ENCODE assay signal across 40 cellular contexts in genomic region chr12:113877608-113878007, GRCh38.
"Had no signal": no experiment of that assay in that cellular context is flagged by ENCODE, and none has a peak within 500 bp of the region (broad histone marks: within the 10 kb centered on the region; RNA-seq: fewer than 3 reads in every experiment).

No MANE protein-coding gene starts in this region.

- H3K27ac ChIP-seq: adrenal gland, ascending aorta, body of pancreas, brain microvascular endothelial cell, breast epithelium, cardiac muscle cell had no signal

- H3K4me1 ChIP-seq: adrenal gland, ascending aorta, body of pancreas, breast epithelium had no signal

- H3K27ac Mint-ChIP-seq: activated naive CD4-positive, alpha-beta T cell treated with anti-CD3 and anti-CD28 coated beads for 36 hours; activated naive CD4-positive, alpha-beta T cell treated with anti-CD3 and anti-CD28 coated beads, Interleukin-2, amount 10 ng/mL, durations not matched to agents 7 days and 5 days; activated naive CD4-positive, alpha-beta T cell treated with anti-CD3 and anti-CD28 coated beads, Interleukin-2, amount 50 U/mL, for 24 hours; activated naive CD8-positive, alpha-beta T cell; activated naive CD8-positive, alpha-beta T cell treated with anti-CD3 and anti-CD28 coated beads for 36 hours; activated naive CD8-positive, alpha-beta T cell treated with anti-CD3 and anti-CD28 coated beads, Interleukin-2, amount 10 ng/mL, durations not matched to agents 7 days and 5 days; activated naive CD8-positive, alpha-beta T cell treated with anti-CD3 and anti-CD28 coated beads, Interleukin-2, amount 50 U/mL, for 24 hours; activated T-cell treated with anti-CD3 and anti-CD28 coated beads, Interleukin-2, amount 50 U/mL, for 24 hours; activated T-cell treated with anti-CD3 and anti-CD28 coated beads, Interleukin-2, amount 50 U/mL, for 72 hours; activated T-helper 1 cell treated with anti-CD3 and anti-CD28 coated beads, Interleukin-12 subunit alpha, Interleukin-12 subunit beta, Interleukin-2, Interleukin-4 antibody, amounts not matched to agents 30 ng/mL and 10 ng/mL and 1 ng/mL, durations not matched to agents 14 hours and 24 hours and 36 hours; activated T-helper 17 cell treated with anti-CD3 and anti-CD28 coated beads, Interleukin-2, amount 50 U/mL, for 72 hours; activated T-helper 2 cell treated with anti-CD3 and anti-CD28 coated beads, Interferon-gamma antibody, Interleukin-2, Interleukin-4, amounts not matched to agents 10 μg/mL and 5 μg/mL and 100 μg/mL, durations not matched to agents 14 hours and 24 hours and 36 hours had no signal

- FAIRE-seq: astrocyte, bronchial epithelial cell had no signal

- H3K9me3 Mint-ChIP-seq: activated naive CD4-positive, alpha-beta T cell treated with anti-CD3 and anti-CD28 coated beads for 36 hours; activated naive CD4-positive, alpha-beta T cell treated with anti-CD3 and anti-CD28 coated beads, Interleukin-2, amount 10 ng/mL, durations not matched to agents 7 days and 5 days; activated naive CD4-positive, alpha-beta T cell treated with anti-CD3 and anti-CD28 coated beads, Interleukin-2, amount 50 U/mL, for 24 hours; activated naive CD4-positive, alpha-beta T cell treated with anti-CD3 and anti-CD28 coated beads, Interleukin-2, amount 50 U/mL, for 72 hours; activated naive CD8-positive, alpha-beta T cell treated with anti-CD3 and anti-CD28 coated beads for 36 hours; activated naive CD8-positive, alpha-beta T cell treated with anti-CD3 and anti-CD28 coated beads, Interleukin-2, amount 10 ng/mL, durations not matched to agents 7 days and 5 days; activated naive CD8-positive, alpha-beta T cell treated with anti-CD3 and anti-CD28 coated beads, Interleukin-2, amount 50 U/mL, for 24 hours; activated T-cell treated with anti-CD3 and anti-CD28 coated beads, Interleukin-2, amount 50 U/mL, for 24 hours; activated T-cell treated with anti-CD3 and anti-CD28 coated beads, Interleukin-2, amount 50 U/mL, for 4 hours; activated T-cell treated with anti-CD3 and anti-CD28 coated beads, Interleukin-2, amount 50 U/mL, for 72 hours; activated T-helper 1 cell treated with anti-CD3 and anti-CD28 coated beads, Interleukin-12 subunit alpha, Interleukin-12 subunit beta, Interleukin-2, Interleukin-4 antibody, amounts not matched to agents 30 ng/mL and 10 ng/mL and 1 ng/mL, durations not matched to agents 14 hours and 24 hours and 36 hours; activated T-helper 17 cell treated with anti-CD3 and anti-CD28 coated beads, Interleukin-2, amount 50 U/mL, for 72 hours; activated T-helper 2 cell treated with anti-CD3 and anti-CD28 coated beads, Interferon-gamma antibody, Interleukin-2, Interleukin-4, amounts not matched to agents 10 μg/mL and 5 μg/mL and 100 μg/mL, durations not matched to agents 14 hours and 24 hours and 36 hours; central memory CD8-positive, alpha-beta T cell had no signal

- ATAC-seq: activated naive CD4-positive, alpha-beta T cell treated with anti-CD3 and anti-CD28 coated beads, Interleukin-2, amount 50 U/mL, for 72 hours; activated naive CD8-positive, alpha-beta T cell treated with anti-CD3 and anti-CD28 coated beads, Interleukin-2, amount 50 U/mL, for 24 hours; activated T-cell treated with anti-CD3 and anti-CD28 coated beads, Interleukin-2, amount 50 U/mL, for 4 hours; activated T-cell treated with anti-CD3 and anti-CD28 coated beads, Interleukin-2, amount 50 U/mL, for 72 hours; activated T-helper 17 cell treated with anti-CD3 and anti-CD28 coated beads, Interleukin-2, amount 50 U/mL, for 72 hours; body of pancreas had no signal

- H3K4me1 Mint-ChIP-seq: activated naive CD4-positive, alpha-beta T cell treated with anti-CD3 and anti-CD28 coated beads, Interleukin-2, amount 10 ng/mL, durations not matched to agents 7 days and 5 days; activated naive CD4-positive, alpha-beta T cell treated with anti-CD3 and anti-CD28 coated beads, Interleukin-2, amount 50 U/mL, for 24 hours; activated naive CD8-positive, alpha-beta T cell treated with anti-CD3 and anti-CD28 coated beads for 36 hours; activated naive CD8-positive, alpha-beta T cell treated with anti-CD3 and anti-CD28 coated beads, Interleukin-2, amount 10 ng/mL, durations not matched to agents 7 days and 5 days; activated naive CD8-positive, alpha-beta T cell treated with anti-CD3 and anti-CD28 coated beads, Interleukin-2, amount 50 U/mL, for 24 hours had no signal

- H3K36me3 ChIP-seq: adrenal gland, brain microvascular endothelial cell, cardiac muscle cell had no signal

- H3K9me3 ChIP-seq: adrenal gland, ascending aorta, body of pancreas, breast epithelium had no signal

- H3K27me3 ChIP-seq: adrenal gland, ascending aorta, body of pancreas, brain microvascular endothelial cell, breast epithelium, cardiac muscle cell had no signal

- H3K4me3 Mint-ChIP-seq: activated naive CD4-positive, alpha-beta T cell treated with anti-CD3 and anti-CD28 coated beads for 36 hours; activated naive CD4-positive, alpha-beta T cell treated with anti-CD3 and anti-CD28 coated beads, Interleukin-2, amount 10 ng/mL, durations not matched to agents 7 days and 5 days; activated naive CD4-positive, alpha-beta T cell treated with anti-CD3 and anti-CD28 coated beads, Interleukin-2, amount 50 U/mL, for 24 hours; activated naive CD8-positive, alpha-beta T cell; activated naive CD8-positive, alpha-beta T cell treated with anti-CD3 and anti-CD28 coated beads for 36 hours; activated naive CD8-positive, alpha-beta T cell treated with anti-CD3 and anti-CD28 coated beads, Interleukin-2, amount 10 ng/mL, durations not matched to agents 7 days and 5 days; activated naive CD8-positive, alpha-beta T cell treated with anti-CD3 and anti-CD28 coated beads, Interleukin-2, amount 50 U/mL, for 24 hours; activated T-cell treated with anti-CD3 and anti-CD28 coated beads, Interleukin-2, amount 50 U/mL, for 24 hours; activated T-cell treated with anti-CD3 and anti-CD28 coated beads, Interleukin-2, amount 50 U/mL, for 4 hours; activated T-cell treated with anti-CD3 and anti-CD28 coated beads, Interleukin-2, amount 50 U/mL, for 72 hours; activated T-helper 1 cell treated with anti-CD3 and anti-CD28 coated beads, Interleukin-12 subunit alpha, Interleukin-12 subunit beta, Interleukin-2, Interleukin-4 antibody, amounts not matched to agents 30 ng/mL and 10 ng/mL and 1 ng/mL, durations not matched to agents 14 hours and 24 hours and 36 hours; activated T-helper 17 cell treated with anti-CD3 and anti-CD28 coated beads, Interleukin-2, amount 50 U/mL, for 72 hours; brain; central memory CD8-positive, alpha-beta T cell had no signal

- H3K27me3 Mint-ChIP-seq: activated naive CD4-positive, alpha-beta T cell treated with anti-CD3 and anti-CD28 coated beads, Interleukin-2, amount 10 ng/mL, durations not matched to agents 7 days and 5 days; activated naive CD4-positive, alpha-beta T cell treated with anti-CD3 and anti-CD28 coated beads, Interleukin-2, amount 50 U/mL, for 24 hours; activated naive CD8-positive, alpha-beta T cell; activated naive CD8-positive, alpha-beta T cell treated with anti-CD3 and anti-CD28 coated beads for 36 hours; activated naive CD8-positive, alpha-beta T cell treated with anti-CD3 and anti-CD28 coated beads, Interleukin-2, amount 10 ng/mL, durations not matched to agents 7 days and 5 days; activated naive CD8-positive, alpha-beta T cell treated with anti-CD3 and anti-CD28 coated beads, Interleukin-2, amount 50 U/mL, for 24 hours; activated T-cell treated with anti-CD3 and anti-CD28 coated beads, Interleukin-2, amount 50 U/mL, for 24 hours; activated T-helper 17 cell treated with anti-CD3 and anti-CD28 coated beads, Interleukin-2, amount 50 U/mL, for 72 hours; brain; central memory CD8-positive, alpha-beta T cell had no signal

- H3K4me3 ChIP-seq: adrenal gland, ascending aorta, body of pancreas, breast epithelium, cardiac muscle cell had no signal

- DNase-seq: activated effector memory CD4-positive, alpha-beta T cell treated with anti-CD3 and anti-CD28 coated beads, Interleukin-2, amount 50 U/mL, for 16 hours; activated effector memory CD4-positive, alpha-beta T cell treated with Interleukin-2 at 50 U/mL for 16 hours; activated gamma-delta T cell; activated gamma-delta T cell treated with Interleukin-2 at 50 U/mL for 16 hours; activated naive CD4-positive, alpha-beta T cell; activated naive CD4-positive, alpha-beta T cell treated with anti-CD3 and anti-CD28 coated beads for 36 hours; activated naive CD4-positive, alpha-beta T cell treated with anti-CD3 and anti-CD28 coated beads, Interleukin-2, amount 10 ng/mL, durations not matched to agents 7 days and 5 days; activated naive CD4-positive, alpha-beta T cell treated with anti-CD3 and anti-CD28 coated beads, Interleukin-2, amount 50 U/mL, for 16 hours; activated naive CD4-positive, alpha-beta T cell treated with Interleukin-2 at 50 U/mL for 16 hours; activated naive CD8-positive, alpha-beta T cell treated with anti-CD3 and anti-CD28 coated beads for 36 hours; activated naive CD8-positive, alpha-beta T cell treated with anti-CD3 and anti-CD28 coated beads, Interleukin-2, amount 10 ng/mL, durations not matched to agents 7 days and 5 days; activated naive CD8-positive, alpha-beta T cell treated with anti-CD3 and anti-CD28 coated beads, Interleukin-2, amount 50 U/mL, for 24 hours; activated T-cell treated with anti-CD3 and anti-CD28 coated beads, Interleukin-2, amount 50 U/mL, for 1 hour; activated T-cell treated with anti-CD3 and anti-CD28 coated beads, Interleukin-2, amount 50 U/mL, for 24 hours; activated T-cell treated with anti-CD3 and anti-CD28 coated beads, Interleukin-2, amount 50 U/mL, for 4 hours; activated T-cell treated with anti-CD3 and anti-CD28 coated beads, Interleukin-2, amount 50 U/mL, for 48 hours; activated T-cell treated with anti-CD3 and anti-CD28 coated beads, Interleukin-2, amount 50 U/mL, for 72 hours; adrenal gland; amniotic stem cell; amygdala; anterior cingulate cortex; aorta; body of pancreas; brain microvascular endothelial cell; caudate nucleus; central memory CD4-positive, alpha-beta T cell; cerebellar nuclear complex had no signal
